ENCODE assay signal across 15 cellular contexts in genomic region chr9:92774274-92774673, GRCh38. TPM values are rescaled to one million over a fixed set of nuclear protein-coding genes. Genes with fewer than 3 reads are reported as not detected.
DNase-seq lines count a peak whose midpoint lies in the region; ATAC-seq and TF ChIP-seq lines count a peak whose summit lies in the region.
"Had no signal": no experiment of that assay in that cellular context is flagged by ENCODE, and none has a peak within 500 bp of the region (broad histone marks: within the 10 kb centered on the region; RNA-seq: fewer than 3 reads in every experiment).

No MANE protein-coding gene starts in this region.

- peak; percentile 47 for DNase-seq in NCI-H2107 treated with DMSO at 0.1 percent for 48 hours (lab: John Stamatoyannopoulos, UW; ENCODE audit: unreplicated experiment)
- no peak for DNase-seq in NCI-H2107 (lab: John Stamatoyannopoulos, UW)
- peak; percentile 91 for DNase-seq in RWPE1 (ENCODE audit: low spot score)
- DNase-seq in fibroblast of peridontal ligament (ENCODE audit: extremely low read depth) = peak; percentile 94
- DNase-seq in stromal cell of bone marrow (ENCODE audit: low read depth) = peak; percentile 79
- no peak for DNase-seq in substantia nigra (lab: John Stamatoyannopoulos, UW)
- no peak for DNase-seq in SJCRH30
- DNase-seq: activated naive CD4-positive, alpha-beta T cell treated with anti-CD3 and anti-CD28 coated beads for 36 hours; mucosa of descending colon; NCI-H1105 treated with DMSO at 0.1 percent for 48 hours; NK-92 treated with Interleukin-12 subunit alpha and Interleukin-12 subunit beta, amount 100 ng/mL, for 24 hours had no signal

- H3K9me3 ChIP-seq in SJCRH30 (replicated peaks) = 0 out of 2 replicates have a peak, but pooled peaks cover 4% of the 10 kb centered on the region
- H3K9me3 ChIP-seq: mucosa of descending colon, right atrium auricular region, thoracic aorta had no signal

- no peaks in the 10 kb centered on the region for H3K4me1 ChIP-seq in SJCRH30
- H3K4me1 ChIP-seq: A549 had no signal

- no peaks in the 10 kb centered on the region for H3K36me3 ChIP-seq in SJCRH30
- H3K36me3 ChIP-seq: right atrium auricular region, thoracic aorta had no signal

- H3K4me3 ChIP-seq in SJCRH30 = no peak overlapping the region
- H3K4me3 ChIP-seq: A549, mucosa of descending colon, right atrium auricular region, thoracic aorta had no signal

- no peak for TF ChIP-seq CTCF in RWPE1 (conservative IDR thresholded peaks at IDR 0.05; ENCODE audit: low read depth)

- POLR2A ChIA-PET in RWPE1 (lab: Yijun Ruan, JAX; ENCODE audit: low non-redundant PET) = no interaction called here

- ATAC-seq in GM18505 (IDR thresholded peaks at IDR 0.05; ENCODE audit: unreplicated experiment) = no peak
- ATAC-seq: A549, mucosa of descending colon had no signal

- no peaks in the 10 kb centered on the region for H3K27me3 ChIP-seq in SJCRH30
- H3K27me3 ChIP-seq: right atrium auricular region had no signal

- CTCF ChIA-PET in RWPE1 (lab: Yijun Ruan, JAX) = interaction anchor here (1.2 kb wide), 1 partner anchor 17 kb away, joined by 5 read pairs; no protein-coding TSS in a partner anchor

- no peak overlapping the region; the same call in 1 of the 2 replicates for H3K27ac ChIP-seq in RWPE1
- H3K27ac ChIP-seq in substantia nigra (ENCODE audit: low read depth, low read length, poor library complexity, severe bottlenecking) = no peak overlapping the region
- no peak overlapping the region for H3K27ac ChIP-seq in SJCRH30
- H3K27ac ChIP-seq: A549, right atrium auricular region, thoracic aorta had no signal

- no peak for TF ChIP-seq POLR2A in GM18505 (IDR thresholded peaks at IDR 0.05; ENCODE audit: borderline replicate concordance, extremely low read depth, insufficient read depth, insufficient read length)

RNA-seq across cellular contexts. Expression of gene BICD2, which starts 9.6 kb away (rescaled TPM):
- 64.6 and 65.1 TPM in 2 replicates for total RNA-seq in SJCRH30 (2014; rRNA removed; shearing (Covaris generic))

Comparison
In these comparisons a context has a peak if more than half of its experiments do, and no peak if none do; other contexts are left out.
1. DNase-seq: peak in NCI-H2107 treated with DMSO at 0.1 percent for 48 hours (single experiment), RWPE1 (single experiment), fibroblast of peridontal ligament (single experiment) and stromal cell of bone marrow (single experiment); none in NCI-H2107 (single experiment), substantia nigra (0 of 49) and SJCRH30 (0 of 2).